In the genomic region with DNA sequence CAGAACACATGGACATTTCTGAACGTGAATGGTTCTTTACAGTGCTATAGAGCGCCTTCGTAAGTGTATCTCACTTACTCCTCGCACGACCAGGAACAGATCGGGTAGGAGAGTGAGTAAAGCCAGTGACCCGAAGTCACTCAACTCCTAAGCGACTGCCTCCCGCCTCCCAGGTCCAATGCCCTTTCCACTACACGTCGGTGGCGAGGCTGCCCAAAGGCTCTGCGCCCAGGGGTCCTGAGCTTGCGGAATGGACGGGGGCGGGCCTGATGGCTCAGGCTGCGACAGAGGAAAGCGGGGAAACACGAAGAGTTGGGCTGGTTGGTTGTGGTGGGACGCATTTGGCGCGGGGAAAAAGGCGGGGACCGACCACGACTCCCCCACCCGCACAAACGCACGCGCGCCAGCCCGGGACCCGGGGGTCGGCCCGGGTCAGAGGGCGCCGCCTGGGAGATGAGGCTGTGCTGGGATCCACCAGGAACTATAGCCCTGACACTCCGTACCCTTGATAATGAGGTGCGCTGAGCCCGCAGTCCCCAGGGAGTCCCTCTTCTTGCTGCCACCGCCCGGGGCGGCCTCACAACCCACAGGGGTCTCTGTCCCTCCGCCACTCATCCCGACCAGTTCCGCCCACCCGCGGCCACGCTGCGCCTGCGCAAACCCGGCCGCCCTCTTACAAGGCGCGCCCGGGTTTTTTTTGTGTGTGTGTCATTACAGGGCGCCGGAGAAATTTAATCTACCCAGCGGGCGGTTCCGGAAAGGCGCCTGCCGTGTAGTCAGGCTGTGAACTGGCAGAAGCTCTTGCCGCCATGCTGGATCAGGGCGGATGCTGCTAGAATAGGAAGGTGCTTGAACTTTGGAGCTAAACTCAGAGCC, we compare ENCODE assay signal across 8 cellular contexts. TPM values are rescaled to one million over a fixed set of nuclear protein-coding genes. Genes with fewer than 3 reads are reported as not detected.
DNase-seq lines count a peak whose midpoint lies in the region; ATAC-seq, FAIRE-seq and TF ChIP-seq lines count a peak whose summit lies in the region.

A gene with protein sequence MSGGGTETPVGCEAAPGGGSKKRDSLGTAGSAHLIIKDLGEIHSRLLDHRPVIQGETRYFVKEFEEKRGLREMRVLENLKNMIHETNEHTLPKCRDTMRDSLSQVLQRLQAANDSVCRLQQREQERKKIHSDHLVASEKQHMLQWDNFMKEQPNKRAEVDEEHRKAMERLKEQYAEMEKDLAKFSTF (minus strand): TSS at position 628 of the 876 bp plus-strand sequence. CDS start 13 bp downstream, at position 615.

- H3K27ac Mint-ChIP-seq in astrocyte (ENCODE audit: unreplicated experiment): peak within 1 kb of the TSS; percentile 91

- H4K20me1 ChIP-seq in astrocyte (ENCODE audit: insufficient read depth, low read length): no peaks in the 10 kb centered on the region

- H3K27me3 ChIP-seq in astrocyte (ENCODE audit: insufficient read depth, low read length) (no peaks in the 10 kb centered on the region), rectal smooth muscle tissue (ENCODE audit: control insufficient read depth, insufficient read depth, low read length) (no peaks in the 10 kb centered on the region), aorta (ENCODE audit: control insufficient read depth in 1 of 2, insufficient read depth in 2 of 2, low read length in 1 of 2) (no peaks in the 10 kb centered on the region)

- H3K36me3 ChIP-seq in astrocyte (ENCODE audit: insufficient read depth, low read length): peaks cover 4% of the 10 kb centered on the region
- peaks cover 2% of the 10 kb centered on the region for H3K36me3 ChIP-seq in rectal smooth muscle tissue (ENCODE audit: control insufficient read depth, insufficient read depth, low read length)
- H3K36me3 ChIP-seq in aorta (ENCODE audit: control insufficient read depth in 1 of 2, insufficient read depth in 2 of 2, low read length in 1 of 2): no peaks in the 10 kb centered on the region

- no peaks in the 10 kb centered on the region for H3K9me3 ChIP-seq in astrocyte (ENCODE audit: insufficient read depth, low read depth, low read length)
- no peaks in the 10 kb centered on the region for H3K9me3 ChIP-seq in aorta (ENCODE audit: control insufficient read depth, low read length)

- TF ChIP-seq POLR2A in GM18505 (IDR thresholded peaks at IDR 0.05; ENCODE audit: borderline replicate concordance, extremely low read depth, insufficient read depth, insufficient read length): peak; percentile 70

- H3K4me3 ChIP-seq in astrocyte (ENCODE audit: insufficient read depth, low read depth, low read length) (peak within 1 kb of the TSS; percentile 82), rectal smooth muscle tissue (ENCODE audit: low read length) (peak within 1 kb of the TSS; percentile 88), aorta (ENCODE audit: low read length in 2 of 2) (peak within 1 kb of the TSS; percentile 72 to 94)

- H3K36me3 Mint-ChIP-seq in astrocyte (ENCODE audit: low read depth, unreplicated experiment): no peaks in the 10 kb centered on the region

- peaks cover 6% of the 10 kb centered on the region for H3K4me1 ChIP-seq in astrocyte (ENCODE audit: insufficient read depth, low read length)
- H3K4me1 ChIP-seq in rectal smooth muscle tissue (ENCODE audit: control insufficient read depth, insufficient read depth, low read length): no peaks in the 10 kb centered on the region
- no peaks in the 10 kb centered on the region for H3K4me1 ChIP-seq in aorta (ENCODE audit: control insufficient read depth in 1 of 2, insufficient read depth in 2 of 2, low read length in 2 of 2)

- WGBS in aorta, 2 donors: 0% methylated on average over 62 to 64 of the region's 64 CpGs

- H3K79me2 ChIP-seq in astrocyte (ENCODE audit: insufficient read depth, low read length): peaks cover 7% of the 10 kb centered on the region

- DNase-seq in NCI-H2029 (lab: John Stamatoyannopoulos, UW): peak; percentile 99
- peak; percentile 93 for DNase-seq in T-helper 22 cell (ENCODE audit: low read depth)
- DNase-seq in astrocyte (ENCODE audit: low read depth): peak; percentile 90
- peak; percentile 87 for DNase-seq in hepatic stellate cell (ENCODE audit: low spot score)
- DNase-seq in aorta: peak; percentile 98

- H3K9ac ChIP-seq in astrocyte (ENCODE audit: low read length) (peak within 1 kb of the TSS; percentile 91), rectal smooth muscle tissue (ENCODE audit: low read length) (peak within 1 kb of the TSS; percentile 88)

- peak within 1 kb of the TSS; percentile 97 for H2AFZ ChIP-seq in astrocyte (ENCODE audit: low read depth, low read length)

- no peaks in the 10 kb centered on the region for H3K27me3 Mint-ChIP-seq in astrocyte (ENCODE audit: low read depth, unreplicated experiment)

- ATAC-seq in GM18505 (IDR thresholded peaks at IDR 0.05; ENCODE audit: unreplicated experiment) (peak; percentile 91), HG02973 (IDR thresholded peaks at IDR 0.05; ENCODE audit: unreplicated experiment) (peak; percentile 84), aorta (ENCODE audit: low FRiP score) (peak; percentile 99)

- peaks cover 2% of the 10 kb centered on the region for H3K4me1 Mint-ChIP-seq in astrocyte (ENCODE audit: low read depth, unreplicated experiment)

- intact Hi-C loops in aorta (cut with DNase I): loop anchor here (5.0 to 10.0 kb wide), 4 partner anchors 38 to 749 kb away; a partner anchor contains a TSS

- peak within 1 kb of the TSS; percentile 96 for H3K4me3 Mint-ChIP-seq in astrocyte (ENCODE audit: unreplicated experiment)

- H3K9me3 Mint-ChIP-seq in astrocyte (ENCODE audit: unreplicated experiment): no peaks in the 10 kb centered on the region

- TF ChIP-seq CTCF in astrocyte (IDR thresholded peaks at IDR 0.05; ENCODE audit: insufficient read depth, low read depth, low read length): no peak

- H3K4me2 ChIP-seq in astrocyte (ENCODE audit: low read length): peak within 1 kb of the TSS; percentile 96

- H3K27ac ChIP-seq in astrocyte (ENCODE audit: low read depth, low read length) (peak within 1 kb of the TSS; percentile 82), rectal smooth muscle tissue (ENCODE audit: low read depth, low read length) (peak within 1 kb of the TSS; percentile 86), aorta (ENCODE audit: low read depth in 1 of 2, low read length in 2 of 2) (peak within 1 kb of the TSS in 1 of 2 donors; percentile 96)

- FAIRE-seq in astrocyte (lab: Jason Lieb, UNC): peak; percentile 5

RNA-seq across cellular contexts. Expression of the gene that starts here (rescaled TPM):
- total RNA-seq in astrocyte (8.2 and 8.4 TPM in 2 replicates), aorta (10 to 100 TPM; 11.6 to 24.0 TPM)
- 1 to 10 TPM; 7.6 to 7.8 TPM for polyA plus RNA-seq in aorta
